8 cellular contexts compared by ENCODE assay signal in genomic region chr9:34047864-34048729, GRCh38. TPM values are rescaled to one million over a fixed set of nuclear protein-coding genes. Genes with fewer than 3 reads are reported as not detected.
DNase-seq lines count a peak whose midpoint lies in the region; ATAC-seq and TF ChIP-seq lines count a peak whose summit lies in the region.

No MANE protein-coding gene starts in this region.

- peak; percentile 21 for ATAC-seq in GM19324 (IDR thresholded peaks at IDR 0.05; ENCODE audit: low FRiP score, unreplicated experiment)
- ATAC-seq in HG03439 (IDR thresholded peaks at IDR 0.05; ENCODE audit: unreplicated experiment): peak; percentile 28
- ATAC-seq in psoas muscle: peak; percentile 37 to 64 (median 56)

- no peak for TF ChIP-seq POLR2A in vagina (IDR thresholded peaks at IDR 0.05)

- H3K4me1 ChIP-seq in psoas muscle: peaks cover 24% of the 10 kb centered on the region
- peaks cover 40% of the 10 kb centered on the region for H3K4me1 ChIP-seq in vagina

- peak overlapping the region; percentile 98 for H3K27ac ChIP-seq in psoas muscle
- H3K27ac ChIP-seq in vagina: peak overlapping the region; percentile 90

- no peaks in the 10 kb centered on the region for H3K27me3 ChIP-seq in psoas muscle (ENCODE audit: insufficient read depth in 3 of 3, low read length in 2 of 3)
- no peaks in the 10 kb centered on the region for H3K27me3 ChIP-seq in vagina

- H3K4me3 ChIP-seq in psoas muscle (peak overlapping the region; percentile 94), vagina (peak overlapping the region; percentile 77 to 90)

- TF ChIP-seq CTCF in psoas muscle (IDR thresholded peaks at IDR 0.05): no peak
- TF ChIP-seq CTCF in vagina (IDR thresholded peaks at IDR 0.05): no peak

- H3K36me3 ChIP-seq in psoas muscle (ENCODE audit: insufficient read depth in 1 of 2, low read depth in 1 of 2) (peaks cover 0 to 8% of the 10 kb centered on the region in 2 donors), vagina (no peaks in the 10 kb centered on the region)

- 1% methylated on average over 30 of the region's 30 CpGs for WGBS in psoas muscle, 3 donors

- DNase-seq in AG20443 (ENCODE audit: low spot score): peak; percentile 44
- peak; percentile 63 for DNase-seq in RKO (ENCODE audit: low spot score)
- DNase-seq in activated effector memory CD4-positive, alpha-beta T cell treated with Interleukin-2 at 50 U/mL for 16 hours: peak; percentile 34
- peak; percentile 76 for DNase-seq in cardiac septum (ENCODE audit: low spot score)
- DNase-seq in psoas muscle: peak; percentile 40 to 72
- peak in 1 of 2 donors; percentile 89 for DNase-seq in vagina (ENCODE audit: extremely low spot score in 2 of 2)

- no peaks in the 10 kb centered on the region for H3K9me3 ChIP-seq in psoas muscle
- H3K9me3 ChIP-seq in vagina: no peaks in the 10 kb centered on the region

- intact Hi-C loops in cardiac septum (cut with DNase I): loop anchor here (5.0 kb wide), 1 partner anchor 79 kb away; the partner anchor contains the start of gene DCAF12
- intact Hi-C loops in psoas muscle (cut with DNase I): loop anchor here in 1 of 2 donors (5.0 to 10.0 kb wide), 2 partner anchors 39 to 63 kb away; no protein-coding TSS in a partner anchor
- intact Hi-C loops in vagina (cut with DNase I): no loop called here

RNA-seq across cellular contexts. Expression of gene UBAP2, which starts 0.6 kb away (rescaled TPM):
- 21.5 TPM for total RNA-seq in cardiac septum
- total RNA-seq in psoas muscle: 10 to 100 TPM; 31.5 to 46.3 (median 44.2) TPM
- polyA plus RNA-seq in psoas muscle: 10 to 100 TPM; 14.4 to 18.7 (median 18.1) TPM
- 24.6 TPM for total RNA-seq in vagina
